Comparison of ENCODE assay signal across 8 cellular contexts in the genomic region with DNA sequence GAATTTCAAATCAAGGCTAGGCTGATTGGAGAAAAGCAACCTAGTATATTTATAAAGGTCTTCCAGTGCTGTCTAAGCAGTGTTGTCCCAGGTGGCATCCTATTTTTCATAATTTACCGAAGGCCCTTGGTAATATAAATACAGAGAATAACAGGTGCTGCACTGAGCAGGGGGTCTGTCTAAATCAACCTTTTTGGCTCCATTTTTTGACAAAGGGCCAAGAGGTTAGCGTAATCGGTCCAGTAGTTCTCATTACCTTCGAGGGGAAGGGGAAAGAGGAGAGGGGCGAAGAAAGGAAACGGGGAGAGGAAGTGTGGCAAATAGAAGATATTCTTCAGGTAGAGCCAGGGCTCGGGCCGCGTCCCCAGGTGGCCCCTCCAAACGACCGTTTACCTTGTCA. TPM values are rescaled to one million over a fixed set of nuclear protein-coding genes. Genes with fewer than 3 reads are reported as not detected.
DNase-seq lines count a peak whose midpoint lies in the region; ATAC-seq, FAIRE-seq and TF ChIP-seq lines count a peak whose summit lies in the region.

No MANE protein-coding gene starts in this region.

- H3K4me3 ChIP-seq in hepatocyte (peak overlapping the region; percentile 97), small intestine (ENCODE audit: low read depth in 1 of 2, low read length in 2 of 2) (peak overlapping the region; percentile 98)

- H3K27ac ChIP-seq in hepatocyte (peak overlapping the region; percentile 99), small intestine (ENCODE audit: low read depth in 1 of 2, low read length in 1 of 2) (peak overlapping the region in 1 of 2 donors; percentile 100)

- peak overlapping the region; percentile 69 for H2AFZ ChIP-seq in hepatocyte

- no peaks in the 10 kb centered on the region for H3K36me3 ChIP-seq in hepatocyte (replicated peaks; ENCODE audit: insufficient read depth, low read depth)
- no peaks in the 10 kb centered on the region for H3K36me3 ChIP-seq in small intestine (ENCODE audit: control insufficient read depth in 2 of 2, insufficient read depth in 2 of 2, low read length in 2 of 2)

- peak overlapping the region; percentile 90 for H3K4me2 ChIP-seq in hepatocyte

- H3K9me3 ChIP-seq in hepatocyte (ENCODE audit: low read depth) (no peaks in the 10 kb centered on the region), small intestine (ENCODE audit: control insufficient read depth, low read depth) (no peaks in the 10 kb centered on the region)

- no peaks in the 10 kb centered on the region for H3K9me3 Mint-ChIP-seq in activated CD4-positive, alpha-beta T cell treated with anti-CD3 and anti-CD28 coated beads for 36 hours (ENCODE audit: low read depth)
- no peaks in the 10 kb centered on the region for H3K9me3 Mint-ChIP-seq in activated CD4-positive, alpha-beta memory T cell treated with anti-CD3 and anti-CD28 coated beads, Interleukin-2, amount 10 ng/mL, durations not matched to agents 7 days and 5 days

- no peak for FAIRE-seq in small intestine (lab: Jason Lieb, UNC)

- H3K4me1 ChIP-seq in hepatocyte (ENCODE audit: insufficient read depth), result peaks cover 17% of the 10 kb centered on the region
- peaks cover 0 to 3% of the 10 kb centered on the region in 2 donors for H3K4me1 ChIP-seq in small intestine (ENCODE audit: control insufficient read depth in 2 of 2, insufficient read depth in 1 of 2, low read depth in 1 of 2, low read length in 1 of 2)

- peaks cover 5% of the 10 kb centered on the region for H3K36me3 Mint-ChIP-seq in activated CD4-positive, alpha-beta T cell treated with anti-CD3 and anti-CD28 coated beads for 36 hours (ENCODE audit: low read depth)
- peaks cover 19% of the 10 kb centered on the region for H3K36me3 Mint-ChIP-seq in activated CD4-positive, alpha-beta memory T cell treated with anti-CD3 and anti-CD28 coated beads, Interleukin-2, amount 10 ng/mL, durations not matched to agents 7 days and 5 days (ENCODE audit: low read depth)

- WGBS in hepatocyte (ENCODE audit: low lambda C conversion rate, missing lambda C conversion rate), result 0% methylated on average over 11 of the region's 11 CpGs
- WGBS in small intestine, 3 donors, result 0 to 1% (median 0%) methylated on average over 11 of the region's 11 CpGs

- POLR2A ChIA-PET in activated CD4-positive, alpha-beta T cell treated with anti-CD3 and anti-CD28 coated beads for 36 hours (lab: Charles Lee), result interaction anchor here (0.6 to 1.0 kb wide), 3 partner anchors 8 to 348 kb away, joined by 3 to 4 read pairs (median 3); no protein-coding TSS in a partner anchor
- POLR2A ChIA-PET in activated CD4-positive, alpha-beta memory T cell treated with anti-CD3 and anti-CD28 coated beads, Interleukin-2, amount 10 ng/mL, durations not matched to agents 7 days and 5 days (lab: Charles Lee), result interaction anchor here (1.3 to 3.9 kb wide), 4 partner anchors 19 to 521 kb away, joined by 4 to 26 read pairs (median 6); partner anchors contain the start of genes LNX2 and POMP

- H3K27me3 ChIP-seq in hepatocyte, result no peaks in the 10 kb centered on the region
- no peaks in the 10 kb centered on the region for H3K27me3 ChIP-seq in small intestine (ENCODE audit: control insufficient read depth in 2 of 2, insufficient read depth in 2 of 2, low read length in 2 of 2)

- no peak for TF ChIP-seq CTCF in hepatocyte (IDR thresholded peaks at IDR 0.05; ENCODE audit: poor library complexity)

- peak overlapping the region; percentile 94 for H3K27ac Mint-ChIP-seq in activated CD4-positive, alpha-beta T cell treated with anti-CD3 and anti-CD28 coated beads for 36 hours
- H3K27ac Mint-ChIP-seq in activated CD4-positive, alpha-beta memory T cell treated with anti-CD3 and anti-CD28 coated beads, Interleukin-2, amount 10 ng/mL, durations not matched to agents 7 days and 5 days, result peak overlapping the region; percentile 97

- peaks cover 27% of the 10 kb centered on the region for H4K20me1 ChIP-seq in hepatocyte (ENCODE audit: insufficient read depth, poor library complexity, severe bottlenecking)

- H3K4me3 Mint-ChIP-seq in activated CD4-positive, alpha-beta T cell treated with anti-CD3 and anti-CD28 coated beads for 36 hours, result peak overlapping the region; percentile 95
- peak overlapping the region; percentile 85 for H3K4me3 Mint-ChIP-seq in activated CD4-positive, alpha-beta memory T cell treated with anti-CD3 and anti-CD28 coated beads, Interleukin-2, amount 10 ng/mL, durations not matched to agents 7 days and 5 days

- peaks cover 52% of the 10 kb centered on the region for H3K79me2 ChIP-seq in hepatocyte

- H3K27me3 Mint-ChIP-seq in activated CD4-positive, alpha-beta T cell treated with anti-CD3 and anti-CD28 coated beads for 36 hours, result no peaks in the 10 kb centered on the region
- H3K27me3 Mint-ChIP-seq in activated CD4-positive, alpha-beta memory T cell treated with anti-CD3 and anti-CD28 coated beads, Interleukin-2, amount 10 ng/mL, durations not matched to agents 7 days and 5 days, result no peaks in the 10 kb centered on the region

- CTCF ChIA-PET in activated CD4-positive, alpha-beta T cell treated with anti-CD3 and anti-CD28 coated beads for 36 hours (lab: Charles Lee), result interaction anchor here (0.5 to 0.6 kb wide), 2 partner anchors 102 to 267 kb away, joined by 3 to 5 read pairs; no protein-coding TSS in a partner anchor
- CTCF ChIA-PET in activated CD4-positive, alpha-beta memory T cell treated with anti-CD3 and anti-CD28 coated beads, Interleukin-2, amount 10 ng/mL, durations not matched to agents 7 days and 5 days (lab: Charles Lee), result interaction anchor here (1.8 kb wide), 1 partner anchor 78 kb away, joined by 3 read pairs; no protein-coding TSS in a partner anchor

- peaks cover 36% of the 10 kb centered on the region for H3K4me1 Mint-ChIP-seq in activated CD4-positive, alpha-beta T cell treated with anti-CD3 and anti-CD28 coated beads for 36 hours
- peaks cover 39% of the 10 kb centered on the region for H3K4me1 Mint-ChIP-seq in activated CD4-positive, alpha-beta memory T cell treated with anti-CD3 and anti-CD28 coated beads, Interleukin-2, amount 10 ng/mL, durations not matched to agents 7 days and 5 days

- no peak for DNase-seq in activated CD4-positive, alpha-beta T cell treated with anti-CD3 and anti-CD28 coated beads for 36 hours
- DNase-seq in activated CD4-positive, alpha-beta T cell treated with anti-CD3 and anti-CD28 coated beads for 1 hour, result no peak
- no peak for DNase-seq in activated CD4-positive, alpha-beta memory T cell treated with anti-CD3 and anti-CD28 coated beads, Interleukin-2, amount 10 ng/mL, durations not matched to agents 7 days and 5 days
- DNase-seq in hepatocyte (ENCODE audit: low spot score) (no peak), small intestine (no peak)

- intact Hi-C loops in activated CD4-positive, alpha-beta T cell treated with anti-CD3 and anti-CD28 coated beads for 36 hours (cut with DNase I, micrococcal nuclease), result loop anchor here in 1 of 2 experiments (5.0 to 10.0 kb wide), 4 partner anchors 70 to 965 kb away; partner anchors contain the start of genes GTF3A and USP12

- no peaks in the 10 kb centered on the region for H3K9me2 ChIP-seq in hepatocyte (replicated peaks; ENCODE audit: insufficient read depth)

- ATAC-seq in activated CD4-positive, alpha-beta T cell treated with anti-CD3 and anti-CD28 coated beads for 36 hours, result no peak
- ATAC-seq in HG03432 (IDR thresholded peaks at IDR 0.05; ENCODE audit: unreplicated experiment), result peak; percentile 4
- no peak for ATAC-seq in HG03520 (IDR thresholded peaks at IDR 0.05; ENCODE audit: unreplicated experiment)
- no peak for ATAC-seq in HG02798 (IDR thresholded peaks at IDR 0.05; ENCODE audit: poor library complexity, unreplicated experiment)

RNA-seq across cellular contexts. Expression of gene PAN3, which starts 0.8 kb away (rescaled TPM):
- 10 to 100 TPM; 26.6 to 27.3 TPM for total RNA-seq in activated CD4-positive, alpha-beta T cell treated with anti-CD3 and anti-CD28 coated beads for 36 hours
- total RNA-seq in activated CD4-positive, alpha-beta memory T cell treated with anti-CD3 and anti-CD28 coated beads, Interleukin-2, amount 10 ng/mL, durations not matched to agents 7 days and 5 days, result 10 to 100 TPM; 37.7 to 40.1 TPM
- total RNA-seq in hepatocyte, result 23.5 and 29.8 TPM in 2 replicates
- polyA plus RNA-seq in hepatocyte (6.9 and 13.0 TPM in 2 replicates), small intestine (10 to 100 TPM in 1 of 3 donors, 1 to 10 TPM in 2; 7.8 to 13.2 (median 8.0) TPM)

RNA-seq across cellular contexts. Expression of gene FLT3, which starts 37.2 kb away (rescaled TPM):
- under 1 TPM; 0.09 to 0.12 TPM for total RNA-seq in activated CD4-positive, alpha-beta T cell treated with anti-CD3 and anti-CD28 coated beads for 36 hours
- total RNA-seq in activated CD4-positive, alpha-beta memory T cell treated with anti-CD3 and anti-CD28 coated beads, Interleukin-2, amount 10 ng/mL, durations not matched to agents 7 days and 5 days, result not detected
- total RNA-seq in hepatocyte, result 0.10 TPM in 1 of 2 replicates, not detected in the other
- polyA plus RNA-seq in hepatocyte, result 0.09 and 0.29 TPM in 2 replicates
- under 1 TPM in 2 of 3 donors, not detected in 1; 0.19 to 0.27 TPM for polyA plus RNA-seq in small intestine
